ENCODE assay signal across 21 cellular contexts in genomic region chr12:31944299-31944698, GRCh38. TPM values are rescaled to one million over a fixed set of nuclear protein-coding genes. Genes with fewer than 3 reads are reported as not detected.
A peak's percentile ranks its signal among the peaks of the same experiment; 100 is the strongest.
DNase-seq lines count a peak whose midpoint lies in the region; ATAC-seq, FAIRE-seq and TF ChIP-seq lines count a peak whose summit lies in the region.
"Had no signal": no experiment of that assay in that cellular context is flagged by ENCODE, and none has a peak within 500 bp of the region (broad histone marks: within the 10 kb centered on the region; RNA-seq: fewer than 3 reads in every experiment).

No MANE protein-coding gene starts in this region.

- no peaks in the 10 kb centered on the region for H3K9me3 ChIP-seq in neuronal stem cell (replicated peaks in 1 of 2; ENCODE audit: control insufficient read depth in 2 of 2, insufficient read depth in 1 of 2, low read depth in 1 of 2, low read length in 2 of 2)
- H3K9me3 ChIP-seq: HAP-1 had no signal

- H3K18ac ChIP-seq in neuronal stem cell (ENCODE audit: low read length) = no peak overlapping the region

- H3K9me3 Mint-ChIP-seq in stimulated activated effector memory CD8-positive, alpha-beta T cell treated with anti-CD3 and anti-CD28 coated beads, Interleukin-12 subunit alpha, Interleukin-12 subunit beta, amount 100 ng/mL, for 72 hours = peaks cover 3% of the 10 kb centered on the region

- no peak overlapping the region for H4K91ac ChIP-seq in neuronal stem cell (ENCODE audit: low read depth, low read length, poor library complexity)

- no peak overlapping the region for H4K8ac ChIP-seq in neuronal stem cell (ENCODE audit: low read depth, low read length)

- WGBS in neuronal stem cell (ENCODE audit: extremely low coverage in 2 of 2, insufficient read length in 2 of 2, insufficient replicate concordance in 1 of 2), 2 donors = no CpG with 5 or more reads among the region's 4 CpGs

- no peak overlapping the region for H3K14ac ChIP-seq in neuronal stem cell (ENCODE audit: low read length)

- H3K9ac ChIP-seq in neuronal stem cell (ENCODE audit: low read depth, low read length, poor library complexity) = no peak overlapping the region

- H3K27ac Mint-ChIP-seq in stimulated activated effector memory CD8-positive, alpha-beta T cell treated with anti-CD3 and anti-CD28 coated beads, Interleukin-12 subunit alpha, Interleukin-12 subunit beta, amount 100 ng/mL, for 72 hours = peak overlapping the region; percentile 59
- H3K27ac Mint-ChIP-seq: B cell; CD4-positive, alpha-beta T cell had no signal

- H2BK12ac ChIP-seq in neuronal stem cell (ENCODE audit: low read length) = no peak overlapping the region

- no peak for TF ChIP-seq CTCF in bronchial epithelial cell (IDR thresholded peaks at IDR 0.05; ENCODE audit: insufficient read depth, low read length, severe bottlenecking)

- H3K36me3 Mint-ChIP-seq in stimulated activated effector memory CD8-positive, alpha-beta T cell treated with anti-CD3 and anti-CD28 coated beads, Interleukin-12 subunit alpha, Interleukin-12 subunit beta, amount 100 ng/mL, for 72 hours = no peaks in the 10 kb centered on the region

- H3K79me1 ChIP-seq in neuronal stem cell (ENCODE audit: low read depth, low read length) = no peaks in the 10 kb centered on the region

- H2BK5ac ChIP-seq in neuronal stem cell (ENCODE audit: low read length) = no peak overlapping the region

- H2BK15ac ChIP-seq in neuronal stem cell (ENCODE audit: low read length) = no peak overlapping the region

- no peak overlapping the region for H3K4me3 Mint-ChIP-seq in stimulated activated effector memory CD8-positive, alpha-beta T cell treated with anti-CD3 and anti-CD28 coated beads, Interleukin-12 subunit alpha, Interleukin-12 subunit beta, amount 100 ng/mL, for 72 hours
- H3K4me3 Mint-ChIP-seq: B cell; CD4-positive, alpha-beta T cell had no signal

- H2AK5ac ChIP-seq in neuronal stem cell (ENCODE audit: low read depth, low read length) = no peak overlapping the region

- H2BK120ac ChIP-seq in neuronal stem cell (ENCODE audit: low read depth, low read length) = no peak overlapping the region

- H3K4me1 ChIP-seq in neuronal stem cell (ENCODE audit: control insufficient read depth in 2 of 2, insufficient read depth in 1 of 2, low read depth in 1 of 2, low read length in 2 of 2) = no peaks in the 10 kb centered on the region
- H3K4me1 ChIP-seq: HAP-1 had no signal

- H3K4me2 ChIP-seq in neuronal stem cell (ENCODE audit: insufficient read depth, low read length, poor library complexity, severe bottlenecking) = no peak overlapping the region

- no peak overlapping the region for H3K4ac ChIP-seq in neuronal stem cell (ENCODE audit: low read length)

- DNase-seq in HPDE6-E6E7 (ENCODE audit: extremely low spot score) = peak; percentile 50
- DNase-seq in bronchial epithelial cell (ENCODE audit: low read depth) = peak; percentile 93
- no peak for DNase-seq in stimulated activated effector memory CD8-positive, alpha-beta T cell treated with anti-CD3 and anti-CD28 coated beads, Interleukin-12 subunit alpha, Interleukin-12 subunit beta, amount 100 ng/mL, for 72 hours (ENCODE audit: low spot score in 2 of 2)
- DNase-seq in NCI-H187 treated with DMSO at 0.1 percent for 48 hours (lab: John Stamatoyannopoulos, UW) = no peak
- DNase-seq in neuronal stem cell (ENCODE audit: low spot score) = no peak
- DNase-seq in DMS79 treated with DMSO at 0.1 percent for 48 hours (lab: John Stamatoyannopoulos, UW) = no peak
- DNase-seq: ACHN; C1 segment of cervical spinal cord; CD4-positive, alpha-beta T cell; COR-L47; DMS153; DND-41; GF-D8 had no signal

- H3K36me3 ChIP-seq in bronchial epithelial cell (ENCODE audit: control insufficient read depth, insufficient read depth, low read length) = no peaks in the 10 kb centered on the region
- H3K36me3 ChIP-seq in neuronal stem cell (replicated peaks in 1 of 2; ENCODE audit: control insufficient read depth in 2 of 2, insufficient read depth in 2 of 2, low read length in 2 of 2) = no peaks in the 10 kb centered on the region
- H3K36me3 ChIP-seq: HAP-1 had no signal

- ATAC-seq in esophagus mucosa = peak; percentile 94
- ATAC-seq in stimulated activated effector memory CD8-positive, alpha-beta T cell treated with anti-CD3 and anti-CD28 coated beads, Interleukin-12 subunit alpha, Interleukin-12 subunit beta, amount 100 ng/mL, for 72 hours = no peak
- ATAC-seq: HepG2 had no signal

- H2AFZ ChIP-seq in neuronal stem cell (ENCODE audit: low read length) = no peak overlapping the region

- FAIRE-seq in bronchial epithelial cell (lab: Jason Lieb, UNC) = no peak
- FAIRE-seq: D721Med, GM18507, H1, HepG2, HTR-8/SVneo had no signal

- H3K4me3 ChIP-seq in bronchial epithelial cell (ENCODE audit: low read depth, low read length) = no peak overlapping the region
- no peak overlapping the region for H3K4me3 ChIP-seq in neuronal stem cell (ENCODE audit: low read length in 2 of 2)
- H3K4me3 ChIP-seq: HAP-1 had no signal

- H3K27ac ChIP-seq in neuronal stem cell (replicated peaks; ENCODE audit: low read length) = no peak overlapping the region

- no peak overlapping the region for H3K23ac ChIP-seq in neuronal stem cell (ENCODE audit: low read depth, low read length, poor library complexity)

- H3K27me3 ChIP-seq in bronchial epithelial cell (ENCODE audit: control insufficient read depth, insufficient read depth, low read length) = no peaks in the 10 kb centered on the region
- H3K27me3 ChIP-seq in neuronal stem cell (ENCODE audit: control insufficient read depth in 3 of 3, insufficient read depth in 3 of 3, low read depth in 1 of 3, low read length in 3 of 3) = no peaks in the 10 kb centered on the region

- H3K4me1 Mint-ChIP-seq in stimulated activated effector memory CD8-positive, alpha-beta T cell treated with anti-CD3 and anti-CD28 coated beads, Interleukin-12 subunit alpha, Interleukin-12 subunit beta, amount 100 ng/mL, for 72 hours = no peaks in the 10 kb centered on the region

RNA-seq across cellular contexts. Expression of gene RESF1, which starts 14.9 kb away (rescaled TPM):
- total RNA-seq in bronchial epithelial cell (15.3 and 47.0 TPM in 2 replicates), esophagus mucosa (31.9 TPM)
- 38.2 TPM for polyA plus RNA-seq in neuronal stem cell (2013, experiment 1 of 2)
- polyA plus RNA-seq in neuronal stem cell (2013, experiment 2 of 2) = 39.7 TPM

Comparison
In these comparisons a context has a peak if more than half of its experiments do, and no peak if none do; other contexts are left out.
1. DNase-seq: peak in HPDE6-E6E7 (single experiment) and bronchial epithelial cell (single experiment); none in stimulated activated effector memory CD8-positive, alpha-beta T cell treated with anti-CD3 and anti-CD28 coated beads, Interleukin-12 subunit alpha, Interleukin-12 subunit beta, amount 100 ng/mL, for 72 hours (0 of 2), NCI-H187 treated with DMSO at 0.1 percent for 48 hours (single experiment), neuronal stem cell (single experiment) and DMS79 treated with DMSO at 0.1 percent for 48 hours (single experiment).